Comparison of ENCODE assay signal across 36 cellular contexts in the genomic region with DNA sequence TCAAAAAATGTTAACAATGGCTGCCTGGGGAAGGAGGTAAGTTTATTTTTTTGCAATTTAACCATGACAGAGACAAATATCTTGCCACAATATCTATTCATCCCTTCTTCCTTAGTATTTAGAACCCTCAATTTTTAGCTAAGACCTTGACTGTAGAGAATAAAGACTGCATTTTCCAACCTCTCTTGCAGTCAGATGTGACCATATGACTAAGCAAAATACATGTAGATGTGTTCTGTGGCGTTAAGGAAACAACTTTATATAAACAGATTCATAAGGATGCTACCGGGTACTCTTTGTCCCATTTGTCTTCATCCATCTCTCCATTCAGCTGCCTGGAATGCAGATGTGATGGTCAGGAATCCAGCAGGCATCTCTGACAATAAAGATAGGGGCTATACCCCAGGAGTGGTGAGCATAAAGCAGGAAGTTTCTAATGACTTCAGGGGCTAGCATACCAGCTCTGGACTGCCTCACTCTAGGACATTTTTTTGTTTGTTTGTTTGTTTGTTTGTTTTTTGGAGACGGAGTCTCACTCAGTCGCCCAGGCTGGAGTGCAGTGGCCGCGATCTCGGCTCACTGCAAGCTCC. TPM values are rescaled to one million over a fixed set of nuclear protein-coding genes. Genes with fewer than 3 reads are reported as not detected.
"Had no signal": no experiment of that assay in that cellular context is flagged by ENCODE, and none has a peak within 500 bp of the region (broad histone marks: within the 10 kb centered on the region; RNA-seq: fewer than 3 reads in every experiment).

No MANE protein-coding gene starts in this region.

- H3K4me3 Mint-ChIP-seq: activated CD4-positive, alpha-beta memory T cell treated with anti-CD3 and anti-CD28 coated beads for 36 hours; activated CD4-positive, alpha-beta T cell treated with anti-CD3 and anti-CD28 coated beads for 36 hours; activated CD4-positive, alpha-beta T cell treated with anti-CD3 and anti-CD28 coated beads, Interleukin-2, amount 10 ng/mL, durations not matched to agents 24 days and 14 days; activated CD8-positive, alpha-beta memory T cell treated with anti-CD3 and anti-CD28 coated beads, Interleukin-2, amount 10 ng/mL, durations not matched to agents 7 days and 5 days; activated CD8-positive, alpha-beta T cell treated with anti-CD3 and anti-CD28 coated beads, Interleukin-2, amount 10 ng/mL, durations not matched to agents 7 days and 5 days; activated naive CD4-positive, alpha-beta T cell treated with anti-CD3 and anti-CD28 coated beads for 36 hours; activated naive CD4-positive, alpha-beta T cell treated with anti-CD3 and anti-CD28 coated beads, Interleukin-2, amount 50 U/mL, for 24 hours; activated naive CD8-positive, alpha-beta T cell treated with anti-CD3 and anti-CD28 coated beads for 36 hours; activated naive CD8-positive, alpha-beta T cell treated with anti-CD3 and anti-CD28 coated beads, Interleukin-2, amount 50 U/mL, for 24 hours; activated T-helper 1 cell treated with anti-CD3 and anti-CD28 coated beads, Interleukin-12 subunit alpha, Interleukin-12 subunit beta, Interleukin-2, Interleukin-4 antibody, amounts not matched to agents 30 ng/mL and 10 ng/mL and 1 ng/mL, durations not matched to agents 14 hours and 24 hours and 36 hours; effector memory CD8-positive, alpha-beta T cell; T-helper 2 cell treated with Interferon-gamma antibody and Interleukin-4, amounts not matched to agents 5 μg/mL and 100 μg/mL, for 36 hours had no signal

- DNase-seq: activated CD4-positive, alpha-beta memory T cell treated with anti-CD3 and anti-CD28 coated beads for 36 hours; activated CD4-positive, alpha-beta T cell treated with anti-CD3 and anti-CD28 coated beads for 36 hours; activated CD4-positive, alpha-beta T cell treated with anti-CD3 and anti-CD28 coated beads, Interleukin-2, amount 10 ng/mL, durations not matched to agents 24 days and 14 days; activated CD4-positive, CD25-positive, alpha-beta regulatory T cell; activated CD4-positive, CD25-positive, alpha-beta regulatory T cell treated with anti-CD3 and anti-CD28 coated beads, Interleukin-2, amount 50 U/mL, for 72 hours; activated CD8-positive, alpha-beta memory T cell treated with anti-CD3 and anti-CD28 coated beads, Interleukin-2, amount 10 ng/mL, durations not matched to agents 7 days and 5 days; activated CD8-positive, alpha-beta memory T cell treated with anti-CD3 and anti-CD28 coated beads, Interleukin-2, amount 50 U/mL, for 4 hours; activated CD8-positive, alpha-beta T cell treated with anti-CD3 and anti-CD28 coated beads, Interleukin-2, amount 10 ng/mL, durations not matched to agents 7 days and 5 days; activated effector memory CD4-positive, alpha-beta T cell treated with anti-CD3 and anti-CD28 coated beads, Interleukin-2, amount 50 U/mL, for 16 hours; activated naive CD4-positive, alpha-beta T cell treated with anti-CD3 and anti-CD28 coated beads for 36 hours; activated naive CD8-positive, alpha-beta T cell treated with anti-CD3 and anti-CD28 coated beads for 36 hours; activated naive CD8-positive, alpha-beta T cell treated with anti-CD3 and anti-CD28 coated beads, Interleukin-2, amount 50 U/mL, for 24 hours; activated T-cell treated with anti-CD3 and anti-CD28 coated beads, Interleukin-2, amount 50 U/mL, for 1 hour; activated T-cell treated with anti-CD3 and anti-CD28 coated beads, Interleukin-2, amount 50 U/mL, for 48 hours; adrenal gland; amygdala; aorta; body of pancreas; caudate nucleus; cortex of kidney; dermis blood vessel endothelial cell; effector CD4-positive, alpha-beta T cell; effector memory CD8-positive, alpha-beta T cell; erythroblast; foreskin keratinocyte; gastrocnemius medialis; glutamatergic neuron; heart left ventricle; T1000 had no signal

- H3K36me3 Mint-ChIP-seq: activated CD4-positive, alpha-beta memory T cell treated with anti-CD3 and anti-CD28 coated beads for 36 hours; activated CD8-positive, alpha-beta memory T cell treated with anti-CD3 and anti-CD28 coated beads, Interleukin-2, amount 10 ng/mL, durations not matched to agents 7 days and 5 days; activated naive CD4-positive, alpha-beta T cell treated with anti-CD3 and anti-CD28 coated beads, Interleukin-2, amount 50 U/mL, for 24 hours; activated naive CD8-positive, alpha-beta T cell treated with anti-CD3 and anti-CD28 coated beads for 36 hours had no signal

- H3K36me3 ChIP-seq: adrenal gland, esophagus muscularis mucosa, gastrocnemius medialis, heart left ventricle had no signal

- H3K4me1 ChIP-seq: adrenal gland, body of pancreas, esophagus muscularis mucosa, foreskin keratinocyte, gastrocnemius medialis, heart left ventricle had no signal

- H3K4me1 Mint-ChIP-seq: activated CD4-positive, alpha-beta T cell treated with anti-CD3 and anti-CD28 coated beads, Interleukin-2, amount 10 ng/mL, durations not matched to agents 24 days and 14 days; activated CD8-positive, alpha-beta memory T cell treated with anti-CD3 and anti-CD28 coated beads, Interleukin-2, amount 10 ng/mL, durations not matched to agents 7 days and 5 days; activated naive CD4-positive, alpha-beta T cell treated with anti-CD3 and anti-CD28 coated beads, Interleukin-2, amount 50 U/mL, for 24 hours; activated naive CD8-positive, alpha-beta T cell treated with anti-CD3 and anti-CD28 coated beads, Interleukin-2, amount 50 U/mL, for 24 hours had no signal

- ATAC-seq: activated CD4-positive, alpha-beta T cell treated with anti-CD3 and anti-CD28 coated beads for 36 hours; activated CD8-positive, alpha-beta memory T cell treated with anti-CD3 and anti-CD28 coated beads, Interleukin-2, amount 10 ng/mL, durations not matched to agents 7 days and 5 days; activated CD8-positive, alpha-beta T cell treated with anti-CD3 and anti-CD28 coated beads, Interleukin-2, amount 10 ng/mL, durations not matched to agents 7 days and 5 days; activated naive CD8-positive, alpha-beta T cell treated with anti-CD3 and anti-CD28 coated beads, Interleukin-2, amount 50 U/mL, for 24 hours; body of pancreas; effector memory CD8-positive, alpha-beta T cell; foreskin keratinocyte; gastrocnemius medialis; heart left ventricle had no signal

- H3K9me3 ChIP-seq: adrenal gland, body of pancreas, esophagus muscularis mucosa, gastrocnemius medialis, heart left ventricle had no signal

- H3K27ac ChIP-seq: adrenal gland, body of pancreas, esophagus muscularis mucosa, foreskin keratinocyte, gastrocnemius medialis, heart left ventricle had no signal

- H3K9me3 Mint-ChIP-seq: activated CD4-positive, alpha-beta memory T cell treated with anti-CD3 and anti-CD28 coated beads for 36 hours; activated CD4-positive, alpha-beta T cell treated with anti-CD3 and anti-CD28 coated beads, Interleukin-2, amount 10 ng/mL, durations not matched to agents 24 days and 14 days; activated naive CD4-positive, alpha-beta T cell treated with anti-CD3 and anti-CD28 coated beads for 36 hours; activated naive CD4-positive, alpha-beta T cell treated with anti-CD3 and anti-CD28 coated beads, Interleukin-2, amount 50 U/mL, for 24 hours; activated naive CD8-positive, alpha-beta T cell treated with anti-CD3 and anti-CD28 coated beads for 36 hours; activated naive CD8-positive, alpha-beta T cell treated with anti-CD3 and anti-CD28 coated beads, Interleukin-2, amount 50 U/mL, for 24 hours; activated T-helper 1 cell treated with anti-CD3 and anti-CD28 coated beads, Interleukin-12 subunit alpha, Interleukin-12 subunit beta, Interleukin-2, Interleukin-4 antibody, amounts not matched to agents 30 ng/mL and 10 ng/mL and 1 ng/mL, durations not matched to agents 14 hours and 24 hours and 36 hours; activated T-helper 2 cell treated with anti-CD3 and anti-CD28 coated beads, Interferon-gamma antibody, Interleukin-2, Interleukin-4, amounts not matched to agents 10 μg/mL and 5 μg/mL and 100 μg/mL, durations not matched to agents 14 hours and 24 hours and 36 hours; effector memory CD8-positive, alpha-beta T cell; T-helper 2 cell treated with Interferon-gamma antibody and Interleukin-4, amounts not matched to agents 5 μg/mL and 100 μg/mL, for 36 hours had no signal

- H3K27ac Mint-ChIP-seq: activated CD4-positive, alpha-beta memory T cell treated with anti-CD3 and anti-CD28 coated beads for 36 hours; activated CD4-positive, alpha-beta T cell treated with anti-CD3 and anti-CD28 coated beads for 36 hours; activated CD4-positive, alpha-beta T cell treated with anti-CD3 and anti-CD28 coated beads, Interleukin-2, amount 10 ng/mL, durations not matched to agents 24 days and 14 days; activated CD8-positive, alpha-beta memory T cell treated with anti-CD3 and anti-CD28 coated beads, Interleukin-2, amount 10 ng/mL, durations not matched to agents 7 days and 5 days; activated CD8-positive, alpha-beta T cell treated with anti-CD3 and anti-CD28 coated beads, Interleukin-2, amount 10 ng/mL, durations not matched to agents 7 days and 5 days; activated naive CD4-positive, alpha-beta T cell treated with anti-CD3 and anti-CD28 coated beads for 36 hours; activated naive CD4-positive, alpha-beta T cell treated with anti-CD3 and anti-CD28 coated beads, Interleukin-2, amount 50 U/mL, for 24 hours; activated naive CD8-positive, alpha-beta T cell treated with anti-CD3 and anti-CD28 coated beads for 36 hours; activated naive CD8-positive, alpha-beta T cell treated with anti-CD3 and anti-CD28 coated beads, Interleukin-2, amount 50 U/mL, for 24 hours; activated T-helper 1 cell treated with anti-CD3 and anti-CD28 coated beads, Interleukin-12 subunit alpha, Interleukin-12 subunit beta, Interleukin-2, Interleukin-4 antibody, amounts not matched to agents 30 ng/mL and 10 ng/mL and 1 ng/mL, durations not matched to agents 14 hours and 24 hours and 36 hours; activated T-helper 2 cell treated with anti-CD3 and anti-CD28 coated beads, Interferon-gamma antibody, Interleukin-2, Interleukin-4, amounts not matched to agents 10 μg/mL and 5 μg/mL and 100 μg/mL, durations not matched to agents 14 hours and 24 hours and 36 hours; effector memory CD8-positive, alpha-beta T cell; T-helper 2 cell treated with Interferon-gamma antibody and Interleukin-4, amounts not matched to agents 5 μg/mL and 100 μg/mL, for 36 hours had no signal

- H3K4me3 ChIP-seq: adrenal gland, body of pancreas, esophagus muscularis mucosa, gastrocnemius medialis, heart left ventricle had no signal

RNA-seq across cellular contexts. Expression of gene LHFPL4, which starts 41.1 kb away (rescaled TPM):
- total RNA-seq: activated CD4-positive, alpha-beta memory T cell treated with anti-CD3 and anti-CD28 coated beads for 36 hours; activated CD4-positive, alpha-beta T cell treated with anti-CD3 and anti-CD28 coated beads for 36 hours; activated CD4-positive, alpha-beta T cell treated with anti-CD3 and anti-CD28 coated beads, Interleukin-2, amount 10 ng/mL, durations not matched to agents 24 days and 14 days; activated CD8-positive, alpha-beta memory T cell treated with anti-CD3 and anti-CD28 coated beads for 36 hours; activated CD8-positive, alpha-beta memory T cell treated with anti-CD3 and anti-CD28 coated beads, Interleukin-2, amount 10 ng/mL, durations not matched to agents 7 days and 5 days; activated CD8-positive, alpha-beta T cell treated with anti-CD3 and anti-CD28 coated beads, Interleukin-2, amount 10 ng/mL, durations not matched to agents 7 days and 5 days; activated naive CD4-positive, alpha-beta T cell treated with anti-CD3 and anti-CD28 coated beads for 36 hours; activated naive CD8-positive, alpha-beta T cell treated with anti-CD3 and anti-CD28 coated beads for 36 hours; activated T-helper 1 cell treated with anti-CD3 and anti-CD28 coated beads, Interleukin-12 subunit alpha, Interleukin-12 subunit beta, Interleukin-2, Interleukin-4 antibody, amounts not matched to agents 30 ng/mL and 10 ng/mL and 1 ng/mL, durations not matched to agents 14 hours and 24 hours and 36 hours; activated T-helper 2 cell treated with anti-CD3 and anti-CD28 coated beads, Interferon-gamma antibody, Interleukin-2, Interleukin-4, amounts not matched to agents 10 μg/mL and 5 μg/mL and 100 μg/mL, durations not matched to agents 14 hours and 24 hours and 36 hours; aorta; chondrocyte; dermis blood vessel endothelial cell; foreskin keratinocyte; gastrocnemius medialis had no signal
- polyA plus RNA-seq: foreskin keratinocyte, heart left ventricle had no signal
